Comparison of ENCODE assay signal across 11 cellular contexts in the genomic region with DNA sequence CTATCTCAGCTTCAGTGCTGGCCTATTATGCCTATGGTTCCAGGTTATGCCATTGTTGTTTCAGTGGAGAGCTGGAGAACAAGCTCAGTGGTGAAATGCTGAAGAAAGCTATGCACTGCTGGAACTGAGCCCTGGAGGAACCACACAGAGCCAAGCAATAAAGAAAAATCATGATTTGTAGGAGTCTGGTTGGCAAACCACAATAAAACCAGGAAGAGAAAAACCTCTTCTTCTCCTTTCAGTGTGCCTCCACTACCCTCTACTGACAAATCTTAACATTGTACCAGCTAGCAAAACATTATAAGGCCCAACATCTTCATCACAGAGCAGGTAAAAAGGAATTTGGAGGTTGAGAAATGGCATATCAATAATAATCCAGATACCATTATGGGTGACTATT. TPM values are rescaled to one million over a fixed set of nuclear protein-coding genes. Genes with fewer than 3 reads are reported as not detected.
DNase-seq lines count a peak whose midpoint lies in the region; ATAC-seq and TF ChIP-seq lines count a peak whose summit lies in the region.
"Had no signal": no experiment of that assay in that cellular context is flagged by ENCODE, and none has a peak within 500 bp of the region (broad histone marks: within the 10 kb centered on the region; RNA-seq: fewer than 3 reads in every experiment).

No MANE protein-coding gene starts in this region.

- H3K36me3 Mint-ChIP-seq in T-helper 17 cell (ENCODE audit: low read depth) = no peaks in the 10 kb centered on the region
- no peaks in the 10 kb centered on the region for H3K36me3 Mint-ChIP-seq in CD4-positive, alpha-beta T cell (ENCODE audit: low read depth)

- no peaks in the 10 kb centered on the region for H3K4me1 Mint-ChIP-seq in T-helper 17 cell
- no peaks in the 10 kb centered on the region for H3K4me1 Mint-ChIP-seq in CD4-positive, alpha-beta T cell (ENCODE audit: low read depth)

- no peak overlapping the region for H3K27ac ChIP-seq in CD4-positive, alpha-beta T cell (ENCODE audit: low read depth, low read length)

- intact Hi-C loops in CD4-positive, alpha-beta T cell (cut with DNase I, micrococcal nuclease) = no loop called here

- in situ Hi-C loops in astrocyte of the spinal cord (cut with HindIII; ENCODE audit: low sequenced_read_pairs) = no loop called here

- no peak overlapping the region for H3K27ac Mint-ChIP-seq in T-helper 17 cell
- H3K27ac Mint-ChIP-seq in CD4-positive, alpha-beta T cell = no peak overlapping the region

- no peak overlapping the region for H3K4me3 Mint-ChIP-seq in T-helper 17 cell
- no peak overlapping the region for H3K4me3 Mint-ChIP-seq in CD4-positive, alpha-beta T cell

- H3K9me3 Mint-ChIP-seq in CD4-positive, alpha-beta T cell = no peaks in the 10 kb centered on the region

- no peak overlapping the region for H3K4me3 ChIP-seq in astrocyte of the spinal cord (ENCODE audit: low read depth, low read length)

- no peaks in the 10 kb centered on the region for H3K9me3 ChIP-seq in T-helper 17 cell (ENCODE audit: control insufficient read depth, low read length, poor library complexity, severe bottlenecking)
- no peaks in the 10 kb centered on the region for H3K9me3 ChIP-seq in CD4-positive, alpha-beta T cell (ENCODE audit: control insufficient read depth, low read length)

- CTCF ChIA-PET in CD4-positive, alpha-beta T cell (lab: Charles Lee) = interaction anchor here (0.6 kb wide), 1 partner anchor 37 kb away, joined by 3 read pairs; no protein-coding TSS in a partner anchor

- no peak for ATAC-seq in GM21737 (IDR thresholded peaks at IDR 0.05; ENCODE audit: unreplicated experiment)
- ATAC-seq in T-helper 17 cell = no peak
- no peak for ATAC-seq in CD4-positive, alpha-beta T cell (ENCODE audit: poor library complexity)

- peak; percentile 28 for TF ChIP-seq CTCF in astrocyte of the spinal cord (IDR thresholded peaks at IDR 0.05; ENCODE audit: low read depth, low read length)
- no peak for TF ChIP-seq CTCF in CD4-positive, alpha-beta T cell (IDR thresholded peaks at IDR 0.05)

- DNase-seq in AG08395 (ENCODE audit: low spot score) (peak; percentile 37), HT1080 (ENCODE audit: low read depth) (peak; percentile 18), astrocyte of the spinal cord (ENCODE audit: low read depth, low spot score) (peak; percentile 18), kidney tubule cell (ENCODE audit: low spot score) (peak; percentile 29), T-helper 17 cell (no peak), NCI-H2171 treated with DMSO at 0.1 percent for 48 hours (lab: John Stamatoyannopoulos, UW) (no peak)
- DNase-seq in CD4-positive, alpha-beta T cell = no peak
- DNase-seq: cortex of kidney, substantia nigra had no signal

- H3K27me3 Mint-ChIP-seq in T-helper 17 cell = peaks cover 32% of the 10 kb centered on the region
- H3K27me3 Mint-ChIP-seq in CD4-positive, alpha-beta T cell = peaks cover 20% of the 10 kb centered on the region

- H3K27me3 ChIP-seq in CD4-positive, alpha-beta T cell (ENCODE audit: control insufficient read depth, insufficient read depth, low read length) = no peaks in the 10 kb centered on the region

- POLR2A ChIA-PET in CD4-positive, alpha-beta T cell (lab: Charles Lee) = no interaction called here

RNA-seq across cellular contexts. Expression of a gene that starts 5.3 kb away (rescaled TPM):
- not detected in 2 replicates for total RNA-seq in HT1080 (2014; rRNA removed; shearing (Covaris generic))
- not detected in 2 replicates for polyA plus RNA-seq in HT1080 (2015; cell fraction: cytosol; rRNA removed)
- not detected in 2 replicates for polyA plus RNA-seq in HT1080 (2015; cell fraction: nucleus; rRNA removed)
- not detected for total RNA-seq in T-helper 17 cell
- total RNA-seq in CD4-positive, alpha-beta T cell = not detected
- total RNA-seq: M059J had no signal

RNA-seq across cellular contexts. Expression of a gene that starts 22.2 kb away (rescaled TPM):
- not detected in 2 replicates for total RNA-seq in HT1080 (2014; rRNA removed; shearing (Covaris generic))
- not detected in 2 replicates for polyA plus RNA-seq in HT1080 (2015; cell fraction: cytosol; rRNA removed)
- not detected in 2 replicates for polyA plus RNA-seq in HT1080 (2015; cell fraction: nucleus; rRNA removed)
- total RNA-seq in T-helper 17 cell = not detected
- total RNA-seq in CD4-positive, alpha-beta T cell = not detected
- total RNA-seq: M059J had no signal

RNA-seq across cellular contexts. Expression of a gene that starts 22.6 kb away (rescaled TPM):
- total RNA-seq in HT1080 (2014; rRNA removed; shearing (Covaris generic)) = not detected in 2 replicates
- polyA plus RNA-seq in HT1080 (2015; cell fraction: cytosol; rRNA removed) = not detected in 2 replicates
- not detected in 2 replicates for polyA plus RNA-seq in HT1080 (2015; cell fraction: nucleus; rRNA removed)
- total RNA-seq in T-helper 17 cell = not detected
- total RNA-seq in CD4-positive, alpha-beta T cell = not detected
- total RNA-seq: M059J had no signal

RNA-seq across cellular contexts. Expression of a gene that starts 55.3 kb away (rescaled TPM):
- total RNA-seq in HT1080 (2014; rRNA removed; shearing (Covaris generic)) = not detected in 2 replicates
- polyA plus RNA-seq in HT1080 (2015; cell fraction: cytosol; rRNA removed) = not detected in 2 replicates
- not detected in 2 replicates for polyA plus RNA-seq in HT1080 (2015; cell fraction: nucleus; rRNA removed)
- total RNA-seq in T-helper 17 cell = not detected
- total RNA-seq in CD4-positive, alpha-beta T cell = not detected
- total RNA-seq: M059J had no signal

RNA-seq across cellular contexts. Expression of a gene that starts 56.7 kb away (rescaled TPM):
- not detected in 2 replicates for total RNA-seq in HT1080 (2014; rRNA removed; shearing (Covaris generic))
- polyA plus RNA-seq in HT1080 (2015; cell fraction: cytosol; rRNA removed) = not detected in 2 replicates
- polyA plus RNA-seq in HT1080 (2015; cell fraction: nucleus; rRNA removed) = not detected in 2 replicates
- total RNA-seq in T-helper 17 cell = not detected
- total RNA-seq in CD4-positive, alpha-beta T cell = not detected
- total RNA-seq: M059J had no signal

Comparison
In these comparisons a context has a peak if more than half of its experiments do, and no peak if none do; other contexts are left out.
1. DNase-seq: peak in AG08395 (single experiment), HT1080 (single experiment), astrocyte of the spinal cord (single experiment) and kidney tubule cell (single experiment); none in T-helper 17 cell (0 of 3), NCI-H2171 treated with DMSO at 0.1 percent for 48 hours (single experiment) and CD4-positive, alpha-beta T cell (0 of 10).